In the genomic region with DNA sequence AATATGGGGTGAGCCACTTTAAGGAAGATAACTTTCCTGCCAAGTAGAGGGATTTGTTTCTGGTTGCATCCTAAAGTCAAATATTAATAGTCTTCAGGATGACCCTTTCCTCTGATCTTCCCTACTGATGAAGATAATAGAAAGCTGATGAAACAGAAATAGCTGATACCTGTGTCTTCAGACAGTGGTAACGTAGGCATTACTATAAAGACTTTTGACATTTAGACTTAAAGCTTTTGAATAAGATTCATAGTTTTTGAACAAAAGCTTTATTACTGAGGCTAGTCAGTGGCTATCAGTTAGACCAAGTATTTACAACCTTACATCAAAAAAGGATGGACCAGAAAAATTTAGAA, we compare ENCODE assay signal across 8 cellular contexts. TPM values are rescaled to one million over a fixed set of nuclear protein-coding genes. Genes with fewer than 3 reads are reported as not detected.
DNase-seq lines count a peak whose midpoint lies in the region; ATAC-seq, FAIRE-seq and TF ChIP-seq lines count a peak whose summit lies in the region.

No MANE protein-coding gene starts in this region.

- H3K9me3 Mint-ChIP-seq in WTC11, result no peaks in the 10 kb centered on the region

- no peak for FAIRE-seq in HTR-8/SVneo (lab: Jason Lieb, UNC)

- H3K4me1 Mint-ChIP-seq in WTC11, result peaks cover 61% of the 10 kb centered on the region

- peaks cover 61% of the 10 kb centered on the region for H3K79me2 ChIP-seq in fibroblast of lung (ENCODE audit: control insufficient read depth, insufficient read depth, low read length)

- no peaks in the 10 kb centered on the region for H3K36me3 Mint-ChIP-seq in WTC11

- peak overlapping the region; percentile 90 for H3K27ac ChIP-seq in fibroblast of lung (ENCODE audit: insufficient read depth, low read length)

- peak overlapping the region; percentile 79 for H3K4me3 Mint-ChIP-seq in WTC11

- H4K20me1 ChIP-seq in fibroblast of lung (ENCODE audit: control insufficient read depth, extremely low read depth, insufficient read depth, low read length), result no peaks in the 10 kb centered on the region

- H3K27ac Mint-ChIP-seq in WTC11, result no peak overlapping the region

- H3K4me3 ChIP-seq in GM12865 (ENCODE audit: low read depth, low read length) (peak overlapping the region; percentile 64), fibroblast of lung (replicated peaks in 1 of 4; ENCODE audit: control extremely low read depth in 1 of 4, insufficient read depth in 1 of 4, low read depth in 3 of 4, low read length in 4 of 4) (peak overlapping the region; percentile 81 to 94 (median 86)), retinal pigment epithelial cell (ENCODE audit: low read length) (peak overlapping the region; percentile 100)

- no peaks in the 10 kb centered on the region for H3K4me1 ChIP-seq in fibroblast of lung (ENCODE audit: control insufficient read depth, extremely low read depth, insufficient read depth, low read length)

- H3K27me3 Mint-ChIP-seq in WTC11 (ENCODE audit: low read depth), result no peaks in the 10 kb centered on the region

- H3K9ac ChIP-seq in fibroblast of lung (ENCODE audit: insufficient read depth, low read length), result peak overlapping the region; percentile 20

- H2AFZ ChIP-seq in fibroblast of lung (ENCODE audit: low read length), result no peak overlapping the region

- no peaks in the 10 kb centered on the region for H3K9me3 ChIP-seq in fibroblast of lung (ENCODE audit: control insufficient read depth, insufficient read depth, low read depth, low read length)

- no peaks in the 10 kb centered on the region for H3K36me3 ChIP-seq in fibroblast of lung (ENCODE audit: control insufficient read depth, insufficient read depth, low read length)

- POLR2A ChIA-PET in WTC11 (lab: Charles Lee), result interaction anchor here (1.8 kb wide), 1 partner anchor 11 kb away, joined by 8 read pairs; no protein-coding TSS in a partner anchor

- DNase-seq in GM12865 (ENCODE audit: low read depth) (no peak), WTC11 (ENCODE audit: low spot score) (no peak), fibroblast of lung (ENCODE audit: low read depth in 2 of 2) (no peak), retinal pigment epithelial cell (ENCODE audit: low read depth) (no peak), HTR-8/SVneo (ENCODE audit: insufficient read length, low spot score) (no peak), hepatic stellate cell (ENCODE audit: low spot score) (no peak), left lobe of liver (ENCODE audit: low spot score) (no peak), NCI-H1092 treated with DMSO at 0.1 percent for 48 hours (lab: John Stamatoyannopoulos, UW) (no peak)

- CTCF ChIA-PET in WTC11 (lab: Charles Lee), result interaction anchor here (1.7 kb wide), 1 partner anchor 11 kb away, joined by 7 read pairs; no protein-coding TSS in a partner anchor

- ATAC-seq in WTC11 (no peak), left lobe of liver (no peak)

- no peaks in the 10 kb centered on the region for H3K27me3 ChIP-seq in fibroblast of lung (ENCODE audit: control insufficient read depth, insufficient read depth, low read length)

- peak overlapping the region; percentile 83 for H3K4me2 ChIP-seq in fibroblast of lung (ENCODE audit: extremely low read depth, insufficient read depth, low read length)

- no peak for TF ChIP-seq CTCF in GM12865 (IDR thresholded peaks at IDR 0.05; ENCODE audit: insufficient read depth, low read depth, low read length, missing control alignments)
- no peak for TF ChIP-seq CTCF in WTC11 (IDR thresholded peaks at IDR 0.05)
- no peak for TF ChIP-seq CTCF in fibroblast of lung (conservative IDR thresholded peaks at IDR 0.05 in 1 of 2, IDR thresholded peaks at IDR 0.05 in 1 of 2; ENCODE audit: low read depth in 1 of 2, low read length in 2 of 2)
- no peak for TF ChIP-seq CTCF in retinal pigment epithelial cell (conservative IDR thresholded peaks at IDR 0.05; ENCODE audit: low read depth, low read length)

TF ChIP-seq in WTC11, 78 proteins besides CTCF, POLR2A, EP300 and RAD21:
- no peak for TF ChIP-seq ZNF121 (CRISPR knock-in tag; IDR thresholded peaks at IDR 0.05)
- TF ChIP-seq SMAD4 (CRISPR knock-in tag; IDR thresholded peaks at IDR 0.05), result no peak
- no peak for TF ChIP-seq ZNF396 (CRISPR knock-in tag; IDR thresholded peaks at IDR 0.05; ENCODE audit: borderline replicate concordance)
- TF ChIP-seq NFATC4 (CRISPR knock-in tag; IDR thresholded peaks at IDR 0.05), result no peak
- TF ChIP-seq, protein P1, sequence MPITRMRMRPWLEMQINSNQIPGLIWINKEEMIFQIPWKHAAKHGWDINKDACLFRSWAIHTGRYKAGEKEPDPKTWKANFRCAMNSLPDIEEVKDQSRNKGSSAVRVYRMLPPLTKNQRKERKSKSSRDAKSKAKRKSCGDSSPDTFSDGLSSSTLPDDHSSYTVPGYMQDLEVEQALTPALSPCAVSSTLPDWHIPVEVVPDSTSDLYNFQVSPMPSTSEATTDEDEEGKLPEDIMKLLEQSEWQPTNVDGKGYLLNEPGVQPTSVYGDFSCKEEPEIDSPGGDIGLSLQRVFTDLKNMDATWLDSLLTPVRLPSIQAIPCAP (CRISPR knock-in tag; IDR thresholded peaks at IDR 0.05), result no peak
- TF ChIP-seq, protein P2, sequence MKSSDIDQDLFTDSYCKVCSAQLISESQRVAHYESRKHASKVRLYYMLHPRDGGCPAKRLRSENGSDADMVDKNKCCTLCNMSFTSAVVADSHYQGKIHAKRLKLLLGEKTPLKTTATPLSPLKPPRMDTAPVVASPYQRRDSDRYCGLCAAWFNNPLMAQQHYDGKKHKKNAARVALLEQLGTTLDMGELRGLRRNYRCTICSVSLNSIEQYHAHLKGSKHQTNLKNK (CRISPR knock-in tag; IDR thresholded peaks at IDR 0.05), result no peak
- no peak for TF ChIP-seq CREM (CRISPR knock-in tag; IDR thresholded peaks at IDR 0.05)
- TF ChIP-seq, protein P3, sequence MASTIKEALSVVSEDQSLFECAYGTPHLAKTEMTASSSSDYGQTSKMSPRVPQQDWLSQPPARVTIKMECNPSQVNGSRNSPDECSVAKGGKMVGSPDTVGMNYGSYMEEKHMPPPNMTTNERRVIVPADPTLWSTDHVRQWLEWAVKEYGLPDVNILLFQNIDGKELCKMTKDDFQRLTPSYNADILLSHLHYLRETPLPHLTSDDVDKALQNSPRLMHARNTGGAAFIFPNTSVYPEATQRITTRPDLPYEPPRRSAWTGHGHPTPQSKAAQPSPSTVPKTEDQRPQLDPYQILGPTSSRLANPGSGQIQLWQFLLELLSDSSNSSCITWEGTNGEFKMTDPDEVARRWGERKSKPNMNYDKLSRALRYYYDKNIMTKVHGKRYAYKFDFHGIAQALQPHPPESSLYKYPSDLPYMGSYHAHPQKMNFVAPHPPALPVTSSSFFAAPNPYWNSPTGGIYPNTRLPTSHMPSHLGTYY (CRISPR knock-in tag; IDR thresholded peaks at IDR 0.05), result no peak
- TF ChIP-seq JAZF1 (CRISPR knock-in tag; IDR thresholded peaks at IDR 0.05), result no peak
- TF ChIP-seq, protein P4, sequence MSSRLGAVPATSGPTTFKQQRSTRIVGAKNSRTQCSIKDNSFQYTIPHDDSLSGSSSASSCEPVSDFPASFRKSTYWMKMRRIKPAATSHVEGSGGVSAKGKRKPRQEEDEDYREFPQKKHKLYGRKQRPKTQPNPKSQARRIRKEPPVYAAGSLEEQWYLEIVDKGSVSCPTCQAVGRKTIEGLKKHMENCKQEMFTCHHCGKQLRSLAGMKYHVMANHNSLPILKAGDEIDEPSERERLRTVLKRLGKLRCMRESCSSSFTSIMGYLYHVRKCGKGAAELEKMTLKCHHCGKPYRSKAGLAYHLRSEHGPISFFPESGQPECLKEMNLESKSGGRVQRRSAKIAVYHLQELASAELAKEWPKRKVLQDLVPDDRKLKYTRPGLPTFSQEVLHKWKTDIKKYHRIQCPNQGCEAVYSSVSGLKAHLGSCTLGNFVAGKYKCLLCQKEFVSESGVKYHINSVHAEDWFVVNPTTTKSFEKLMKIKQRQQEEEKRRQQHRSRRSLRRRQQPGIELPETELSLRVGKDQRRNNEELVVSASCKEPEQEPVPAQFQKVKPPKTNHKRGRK (CRISPR knock-in tag; IDR thresholded peaks at IDR 0.05; ENCODE audit: borderline replicate concordance), result no peak
- TF ChIP-seq, protein P5, sequence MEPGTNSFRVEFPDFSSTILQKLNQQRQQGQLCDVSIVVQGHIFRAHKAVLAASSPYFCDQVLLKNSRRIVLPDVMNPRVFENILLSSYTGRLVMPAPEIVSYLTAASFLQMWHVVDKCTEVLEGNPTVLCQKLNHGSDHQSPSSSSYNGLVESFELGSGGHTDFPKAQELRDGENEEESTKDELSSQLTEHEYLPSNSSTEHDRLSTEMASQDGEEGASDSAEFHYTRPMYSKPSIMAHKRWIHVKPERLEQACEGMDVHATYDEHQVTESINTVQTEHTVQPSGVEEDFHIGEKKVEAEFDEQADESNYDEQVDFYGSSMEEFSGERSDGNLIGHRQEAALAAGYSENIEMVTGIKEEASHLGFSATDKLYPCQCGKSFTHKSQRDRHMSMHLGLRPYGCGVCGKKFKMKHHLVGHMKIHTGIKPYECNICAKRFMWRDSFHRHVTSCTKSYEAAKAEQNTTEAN (CRISPR knock-in tag; IDR thresholded peaks at IDR 0.05), result no peak
- TF ChIP-seq, protein P6, sequence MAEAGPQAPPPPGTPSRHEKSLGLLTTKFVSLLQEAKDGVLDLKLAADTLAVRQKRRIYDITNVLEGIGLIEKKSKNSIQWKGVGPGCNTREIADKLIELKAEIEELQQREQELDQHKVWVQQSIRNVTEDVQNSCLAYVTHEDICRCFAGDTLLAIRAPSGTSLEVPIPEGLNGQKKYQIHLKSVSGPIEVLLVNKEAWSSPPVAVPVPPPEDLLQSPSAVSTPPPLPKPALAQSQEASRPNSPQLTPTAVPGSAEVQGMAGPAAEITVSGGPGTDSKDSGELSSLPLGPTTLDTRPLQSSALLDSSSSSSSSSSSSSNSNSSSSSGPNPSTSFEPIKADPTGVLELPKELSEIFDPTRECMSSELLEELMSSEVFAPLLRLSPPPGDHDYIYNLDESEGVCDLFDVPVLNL (CRISPR knock-in tag; IDR thresholded peaks at IDR 0.05; ENCODE audit: borderline replicate concordance, low read depth), result no peak

RNA-seq across cellular contexts. Expression of a gene that starts 1.4 kb away (rescaled TPM):
- total RNA-seq in WTC11 (2021) (7.0 to 9.8 TPM (median 8.3 TPM) in 3 replicates), fibroblast of lung (13.6 and 33.7 TPM in 2 replicates), left lobe of liver (11.7 TPM)
- 35.2 and 41.9 TPM in 2 replicates for polyA plus RNA-seq in fibroblast of lung
- polyA plus RNA-seq in fibroblast of lung (2012), result 25.1 and 26.5 TPM in 2 replicates
- 75.8 and 84.0 TPM in 2 replicates for polyA minus RNA-seq in fibroblast of lung (ENCODE audit: low replicate concordance)
